In the genomic region with DNA sequence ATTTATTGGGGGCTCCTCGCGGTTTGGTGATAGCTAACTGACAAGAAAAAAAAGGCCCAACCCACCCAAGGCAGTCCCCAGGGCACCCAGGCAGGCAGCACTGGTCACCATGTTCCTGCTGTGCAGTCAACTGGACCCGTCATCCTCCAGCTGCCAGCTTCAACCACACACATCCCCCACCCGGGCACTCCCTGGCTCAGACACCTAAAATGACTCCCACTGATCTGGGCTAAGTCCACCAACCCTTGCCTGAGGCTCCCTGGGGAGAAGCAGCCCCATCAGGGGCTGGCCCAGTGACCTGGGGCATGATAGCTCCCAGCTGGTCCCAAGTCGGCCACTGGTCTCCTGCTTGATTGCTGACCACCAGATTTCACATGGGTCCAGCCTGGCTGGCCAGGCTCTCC, we compare ENCODE assay signal across 1 cellular context.
A peak's percentile ranks its signal among the peaks of the same experiment; 100 is the strongest.
TF ChIP-seq lines count a peak whose summit lies in the region.

No MANE protein-coding gene starts in this region.

TF ChIP-seq in K562, 482 proteins besides CTCF, POLR2A, EP300 and RAD21 (continued from another document):
- TF ChIP-seq, protein P1, sequence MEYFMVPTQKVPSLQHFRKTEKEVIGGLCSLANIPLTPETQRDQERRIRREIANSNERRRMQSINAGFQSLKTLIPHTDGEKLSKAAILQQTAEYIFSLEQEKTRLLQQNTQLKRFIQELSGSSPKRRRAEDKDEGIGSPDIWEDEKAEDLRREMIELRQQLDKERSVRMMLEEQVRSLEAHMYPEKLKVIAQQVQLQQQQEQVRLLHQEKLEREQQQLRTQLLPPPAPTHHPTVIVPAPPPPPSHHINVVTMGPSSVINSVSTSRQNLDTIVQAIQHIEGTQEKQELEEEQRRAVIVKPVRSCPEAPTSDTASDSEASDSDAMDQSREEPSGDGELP (CRISPR knock-in tag; IDR thresholded peaks at IDR 0.05; ENCODE audit: borderline replicate concordance), result peak; percentile 31; the same call in 1 of the 2 replicates
